ENCODE assay signal across 9 cellular contexts in the genomic region with DNA sequence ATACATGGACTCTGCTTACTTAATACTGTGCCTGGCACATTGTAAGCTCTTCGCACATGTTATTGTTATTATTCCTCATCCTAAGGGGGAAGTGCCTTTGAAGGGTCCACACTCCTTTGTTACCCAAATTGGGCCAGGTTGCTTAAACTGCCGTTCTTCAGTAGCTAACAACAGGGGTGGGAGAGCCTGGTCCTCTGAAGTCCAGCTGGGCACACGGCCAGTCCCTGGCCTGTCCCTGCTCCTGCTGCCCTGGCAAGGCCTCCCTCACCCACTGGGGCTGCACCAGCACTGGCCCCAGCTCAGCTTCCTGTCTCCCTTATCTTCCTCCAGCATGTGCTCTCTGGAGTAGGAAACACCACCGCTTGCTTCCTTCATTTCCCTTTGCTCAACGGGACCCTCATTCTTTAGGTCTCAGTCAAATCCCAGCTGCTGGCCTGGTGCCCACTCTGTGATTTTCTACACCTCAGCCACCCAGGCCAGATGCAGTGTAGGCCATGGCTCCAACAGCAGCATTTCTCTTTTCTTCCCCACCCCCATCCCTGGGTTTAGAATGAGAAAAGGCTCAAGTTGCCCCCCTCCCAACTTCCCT. TPM values are rescaled to one million over a fixed set of nuclear protein-coding genes. Genes with fewer than 3 reads are reported as not detected.
DNase-seq lines count a peak whose midpoint lies in the region; FAIRE-seq and TF ChIP-seq lines count a peak whose summit lies in the region.
"Had no signal": no experiment of that assay in that cellular context is flagged by ENCODE, and none has a peak within 500 bp of the region (broad histone marks: within the 10 kb centered on the region; RNA-seq: fewer than 3 reads in every experiment).

No MANE protein-coding gene starts in this region.

- H3K9me3 ChIP-seq in NT2/D1 (ENCODE audit: insufficient read depth, low read length) (no peaks in the 10 kb centered on the region), H1 (ENCODE audit: insufficient read depth in 2 of 2, low read depth in 1 of 2, low read length in 1 of 2) (no peaks in the 10 kb centered on the region), mesodermal cell (ENCODE audit: control insufficient read depth, low read length) (no peaks in the 10 kb centered on the region)

- no peak overlapping the region for H3K56ac ChIP-seq in H1 (replicated peaks; ENCODE audit: insufficient read length, low read depth, low read length)

- CTCF ChIA-PET in H1 (lab: Charles Lee; ENCODE audit: partially characterized antibody) = interaction anchor here (0.6 to 3.0 kb wide), 6 partner anchors 10 to 111 kb away, joined by 3 to 11 read pairs (median 4); partner anchors contain the start of gene EDEM2

- H3K4me2 ChIP-seq in H1 (ENCODE audit: insufficient read depth in 1 of 2, low read depth in 2 of 2, low read length in 2 of 2) = peak overlapping the region; percentile 52 to 62

- H3K79me1 ChIP-seq in H1 (ENCODE audit: low read depth, low read length) = no peaks in the 10 kb centered on the region

- FAIRE-seq in H1 (lab: Jason Lieb, UNC) = no peak

- TF ChIP-seq CTCF in H1 (IDR thresholded peaks at IDR 0.05; ENCODE audit: control extremely low read depth in 1 of 3, insufficient read depth in 1 of 3, low read depth in 1 of 3, low read length in 3 of 3) = no peak

- H2BK20ac ChIP-seq in H1 (ENCODE audit: low read length) = peak overlapping the region; percentile 98

- H3K27ac ChIP-seq in ACC112 (ENCODE audit: low read depth, low read length) (no peak overlapping the region), H1 (ENCODE audit: low read depth, low read length) (no peak overlapping the region; the same call in 1 of the 2 replicates), mesodermal cell (ENCODE audit: low read depth, low read length, severe bottlenecking) (peak overlapping the region; percentile 29)

- no peak overlapping the region for H3K4ac ChIP-seq in H1 (replicated peaks; ENCODE audit: insufficient read length, low read depth, low read length)

- H3K14ac ChIP-seq in H1 (ENCODE audit: insufficient read length) = no peak overlapping the region

- WGBS in H1 (ENCODE audit: extremely low coverage in 1 of 2, insufficient coverage in 1 of 2, insufficient read length in 1 of 2, insufficient replicate concordance in 2 of 2, low coverage in 1 of 2, low lambda C conversion rate in 2 of 2, missing lambda C conversion rate in 1 of 2), 2 experiments = 39% methylated on average over 5 of the region's 5 CpGs; no CpG with 5 or more reads in 1 of the 2 experiments
- 45 to 51% methylated on average over 4 of the region's 5 CpGs for WGBS in mesodermal cell (ENCODE audit: insufficient coverage in 2 of 2), 2 experiments

- H4K8ac ChIP-seq in H1 (ENCODE audit: extremely low read depth, insufficient read depth, low read length) = peak overlapping the region; percentile 60; the same call in 1 of the 2 replicates

- H3K4me3 ChIP-seq in ACC112 (ENCODE audit: low read depth, low read length) = no peak overlapping the region
- H3K4me3 ChIP-seq in NT2/D1 (ENCODE audit: insufficient read length, low read depth) = no peak overlapping the region
- H3K4me3 ChIP-seq in H1 (ENCODE audit: extremely low read depth in 1 of 4, insufficient read depth in 2 of 4, low read depth in 3 of 4, low read length in 4 of 4) = peak overlapping the region in 2 of 4 experiments; percentile 10 to 11; a peak in 3 of 8 replicates
- no peak overlapping the region for H3K4me3 ChIP-seq in mesodermal cell (ENCODE audit: extremely low read depth, insufficient read depth, low read length, poor library complexity, severe bottlenecking)

- peak overlapping the region; percentile 3 for H2AFZ ChIP-seq in ACC112 (ENCODE audit: low read length, unreplicated experiment)
- H2AFZ ChIP-seq in H1 (ENCODE audit: low read length) = peak overlapping the region; percentile 65

- H4K91ac ChIP-seq in H1 (replicated peaks; ENCODE audit: insufficient read length, low read length) = peak overlapping the region; percentile 70

- H2BK15ac ChIP-seq in H1 (ENCODE audit: low read length) = no peak overlapping the region

- H3K79me2 ChIP-seq in ACC112 (ENCODE audit: control insufficient read depth, insufficient read depth, low read length, unreplicated experiment) (no peaks in the 10 kb centered on the region), H1 (ENCODE audit: control insufficient read depth in 1 of 2, insufficient read depth in 2 of 2, low read length in 2 of 2) (no peaks in the 10 kb centered on the region)

- POLR2A ChIA-PET in H1 (lab: Charles Lee; ENCODE audit: partially characterized antibody) = interaction anchor here (0.5 to 1.5 kb wide), 3 partner anchors 20 to 97 kb away, joined by 3 to 5 read pairs (median 5); partner anchors contain the start of gene EDEM2

- TF ChIP-seq EP300 in H1 (IDR thresholded peaks at IDR 0.05; ENCODE audit: borderline replicate concordance in 1 of 2, low read depth in 2 of 2, low read length in 2 of 2) = no peak

- TF ChIP-seq RAD21 in H1 (IDR thresholded peaks at IDR 0.05 in 1 of 2, conservative IDR thresholded peaks at IDR 0.05 in 1 of 2; ENCODE audit: low read depth in 2 of 2, low read length in 2 of 2) = no peak

- peak overlapping the region; percentile 0 for H3K9ac ChIP-seq in NT2/D1 (ENCODE audit: insufficient read length, low read depth)
- H3K9ac ChIP-seq in H1 (replicated peaks in 1 of 4; ENCODE audit: extremely low read depth in 1 of 4, low read depth in 3 of 4, low read length in 3 of 4) = peak overlapping the region in 1 of 4 experiments; percentile 20; a peak in 2 of 7 replicates

- H3K18ac ChIP-seq in H1 (ENCODE audit: extremely low read depth, low read length) = peak overlapping the region; percentile 81

- TF ChIP-seq POLR2A in H1 (IDR thresholded peaks at IDR 0.05; ENCODE audit: control extremely low read depth in 1 of 2, low read depth in 2 of 2, low read length in 2 of 2) = no peak

- DNase-seq in NT2/D1 (ENCODE audit: low read depth, low spot score) = no peak
- peak in 1 of 2 experiments; percentile 62 for DNase-seq in H1 (ENCODE audit: low read depth in 1 of 2, low spot score in 2 of 2)
- DNase-seq in foreskin melanocyte = no peak
- DNase-seq in NCI-H524 treated with DMSO at 0.1 percent for 48 hours (lab: John Stamatoyannopoulos, UW) = no peak
- DNase-seq in SW 1271 (lab: John Stamatoyannopoulos, UW) = no peak
- DNase-seq in stimulated activated naive CD4-positive, alpha-beta T cell treated with Interleukin-2 at 50 U/mL for 16 hours (lab: John Stamatoyannopoulos, UW) = no peak
- DNase-seq: activated CD4-positive, alpha-beta memory T cell treated with anti-CD3 and anti-CD28 coated beads, Interleukin-2, amount 10 ng/mL, durations not matched to agents 7 days and 5 days had no signal

- no peaks in the 10 kb centered on the region for H3K23me2 ChIP-seq in H1 (ENCODE audit: low read depth, low read length)

- H2AK5ac ChIP-seq in H1 (ENCODE audit: low read depth, low read length) = no peak overlapping the region

- no peak overlapping the region for H3K23ac ChIP-seq in H1 (ENCODE audit: insufficient read length)

- H4K20me1 ChIP-seq in H1 (replicated peaks in 1 of 2; ENCODE audit: control insufficient read depth in 1 of 2, insufficient read depth in 2 of 2, low read length in 2 of 2) = no peaks in the 10 kb centered on the region

- H2BK5ac ChIP-seq in H1 (ENCODE audit: low read depth, low read length) = peak overlapping the region; percentile 85; the same call in 1 of the 2 replicates

- H4K5ac ChIP-seq in H1 (ENCODE audit: insufficient read length, low read depth, low read length) = peak overlapping the region; percentile 18

- peak overlapping the region; percentile 92; the same call in 1 of the 2 replicates for H2BK12ac ChIP-seq in H1 (ENCODE audit: low read depth, low read length)

- H3K27me3 ChIP-seq in ACC112 (ENCODE audit: insufficient read depth, low read length) (no peaks in the 10 kb centered on the region), NT2/D1 (ENCODE audit: insufficient read depth, insufficient read length) (no peaks in the 10 kb centered on the region), H1 (replicated peaks in 1 of 4; ENCODE audit: control insufficient read depth in 3 of 4, extremely low read depth in 1 of 4, insufficient read depth in 3 of 4, low read length in 3 of 4) (no peaks in the 10 kb centered on the region)

- H3K4me1 ChIP-seq in ACC112 (ENCODE audit: control insufficient read depth, insufficient read depth, low read length, unreplicated experiment) = peaks cover 4% of the 10 kb centered on the region
- peaks cover 9% of the 10 kb centered on the region for H3K4me1 ChIP-seq in NT2/D1 (ENCODE audit: insufficient read depth, insufficient read length)
- H3K4me1 ChIP-seq in H1 (replicated peaks in 1 of 4; ENCODE audit: control insufficient read depth in 3 of 4, insufficient read depth in 4 of 4, low read length in 3 of 4) = peaks cover 3 to 8% (median 6%) of the 10 kb centered on the region in 4 experiments; a peak in 6 of 7 replicates
- peaks cover 4% of the 10 kb centered on the region for H3K4me1 ChIP-seq in mesodermal cell (ENCODE audit: control insufficient read depth, insufficient read depth, low read length, poor library complexity, severe bottlenecking)

- peak overlapping the region; percentile 56 for H2BK120ac ChIP-seq in H1 (replicated peaks; ENCODE audit: low read depth, low read length)

- H3K36me3 ChIP-seq in ACC112 (ENCODE audit: insufficient read depth, low read length) (no peaks in the 10 kb centered on the region), NT2/D1 (ENCODE audit: insufficient read depth, insufficient read length, low read length) (no peaks in the 10 kb centered on the region), H1 (ENCODE audit: control insufficient read depth in 2 of 4, insufficient read depth in 4 of 4, low read length in 3 of 4) (no peaks in the 10 kb centered on the region), mesodermal cell (ENCODE audit: control insufficient read depth, insufficient read depth, low read length) (no peaks in the 10 kb centered on the region)

RNA-seq across cellular contexts. Expression of gene PROCR, which starts 5.5 kb away (rescaled TPM):
- 19.5 and 21.3 TPM in 2 replicates for total RNA-seq in H1 (2021; fragmentation: NEBNext Ultra II Directional; extraction: Animal tissue kit (Norgen Biotek cat#: 25700))
- 42.9 and 54.4 TPM in 2 replicates for polyA plus RNA-seq in H1 (2011; rRNA removed)
- 33.2 TPM for polyA plus RNA-seq in H1 (2011; cell fraction: cytosol; rRNA removed)
- polyA plus RNA-seq in H1 (2011; cell fraction: nucleus; rRNA removed) = 44.0 TPM
- 14.9 to 23.5 TPM (median 19.7 TPM) in 4 replicates for polyA plus RNA-seq in H1 (2012, experiment 1 of 2)
- 25.4 TPM for polyA plus RNA-seq in H1 (2012, experiment 2 of 2)
- polyA plus RNA-seq in H1 (2013, experiment 1 of 2) = 23.6 TPM
- 29.0 TPM for polyA plus RNA-seq in H1 (2013, experiment 2 of 2)
- 18.1 and 18.2 TPM in 2 replicates for polyA minus RNA-seq in H1 (2011; rRNA and poly(A)+ RNA removed)
- 11.0 TPM for polyA minus RNA-seq in H1 (2011; cell fraction: cytosol; rRNA and poly(A)+ RNA removed)
- 13.2 TPM for polyA minus RNA-seq in H1 (2011; cell fraction: nucleus; rRNA and poly(A)+ RNA removed)
- 37.0 TPM for polyA plus RNA-seq in mesodermal cell (2013, experiment 1 of 2)
- polyA plus RNA-seq in mesodermal cell (2013, experiment 2 of 2) = 25.4 TPM

RNA-seq across cellular contexts. Expression of gene EDEM2, which starts 19.2 kb away (rescaled TPM):
- 19.6 and 21.5 TPM in 2 replicates for total RNA-seq in H1 (2021; fragmentation: NEBNext Ultra II Directional; extraction: Animal tissue kit (Norgen Biotek cat#: 25700))
- 15.2 and 18.6 TPM in 2 replicates for polyA plus RNA-seq in H1 (2011; rRNA removed)
- 19.0 TPM for polyA plus RNA-seq in H1 (2011; cell fraction: cytosol; rRNA removed)
- polyA plus RNA-seq in H1 (2011; cell fraction: nucleus; rRNA removed) = 29.2 TPM
- 21.3 to 26.0 TPM (median 25.2 TPM) in 4 replicates for polyA plus RNA-seq in H1 (2012, experiment 1 of 2)
- polyA plus RNA-seq in H1 (2012, experiment 2 of 2) = 29.2 TPM
- polyA plus RNA-seq in H1 (2013, experiment 1 of 2) = 20.4 TPM
- polyA plus RNA-seq in H1 (2013, experiment 2 of 2) = 24.0 TPM
- 17.5 and 17.8 TPM in 2 replicates for polyA minus RNA-seq in H1 (2011; rRNA and poly(A)+ RNA removed)
- 10.8 TPM for polyA minus RNA-seq in H1 (2011; cell fraction: cytosol; rRNA and poly(A)+ RNA removed)
- 7.8 TPM for polyA minus RNA-seq in H1 (2011; cell fraction: nucleus; rRNA and poly(A)+ RNA removed)
- 17.2 TPM for polyA plus RNA-seq in mesodermal cell (2013, experiment 1 of 2)
- polyA plus RNA-seq in mesodermal cell (2013, experiment 2 of 2) = 16.5 TPM
